ENCODE assay signal across 1 cellular context in genomic region chr6:43668151-43669028, GRCh38.
TF ChIP-seq lines count a peak whose summit lies in the region.

No MANE protein-coding gene starts in this region.

TF ChIP-seq in HepG2, 621 proteins besides CTCF, POLR2A, EP300 and RAD21 (continued from another document):
- TF ChIP-seq ZBTB4 (CRISPR knock-in tag; IDR thresholded peaks at IDR 0.05; ENCODE audit: borderline replicate concordance) (0 out of 2 replicates have a peak, but pooled peaks have one; percentile 38), DMAP1 (CRISPR knock-in tag; IDR thresholded peaks at IDR 0.05) (no peak), IRF2 (CRISPR knock-in tag; IDR thresholded peaks at IDR 0.05) (peak; percentile 30; the same call in 1 of the 2 replicates), ZNF253 (CRISPR knock-in tag; IDR thresholded peaks at IDR 0.05; ENCODE audit: borderline replicate concordance) (no peak), MEF2D (CRISPR knock-in tag; IDR thresholded peaks at IDR 0.05) (peak; percentile 60; the same call in 1 of the 2 replicates), KMT2A (CRISPR knock-in tag; IDR thresholded peaks at IDR 0.05) (no peak; the same call in 1 of the 2 replicates), YEATS2 (CRISPR knock-in tag; IDR thresholded peaks at IDR 0.05; ENCODE audit: borderline replicate concordance) (peak; percentile 45; the same call in 1 of the 2 replicates), ZFP37 (CRISPR knock-in tag; IDR thresholded peaks at IDR 0.05; ENCODE audit: borderline replicate concordance) (peak; percentile 26; the same call in 1 of the 2 replicates), TEAD2 (CRISPR knock-in tag; IDR thresholded peaks at IDR 0.05) (no peak), ZNF891 (CRISPR knock-in tag; IDR thresholded peaks at IDR 0.05) (peak; percentile 76; the same call in 1 of the 2 replicates), HIC2 (CRISPR knock-in tag; IDR thresholded peaks at IDR 0.05; ENCODE audit: low read depth) (peak; percentile 87; the same call in 1 of the 2 replicates), FOXK2 (IDR thresholded peaks at IDR 0.05) (no peak)
